ENCODE assay signal across 13 cellular contexts in the genomic region with DNA sequence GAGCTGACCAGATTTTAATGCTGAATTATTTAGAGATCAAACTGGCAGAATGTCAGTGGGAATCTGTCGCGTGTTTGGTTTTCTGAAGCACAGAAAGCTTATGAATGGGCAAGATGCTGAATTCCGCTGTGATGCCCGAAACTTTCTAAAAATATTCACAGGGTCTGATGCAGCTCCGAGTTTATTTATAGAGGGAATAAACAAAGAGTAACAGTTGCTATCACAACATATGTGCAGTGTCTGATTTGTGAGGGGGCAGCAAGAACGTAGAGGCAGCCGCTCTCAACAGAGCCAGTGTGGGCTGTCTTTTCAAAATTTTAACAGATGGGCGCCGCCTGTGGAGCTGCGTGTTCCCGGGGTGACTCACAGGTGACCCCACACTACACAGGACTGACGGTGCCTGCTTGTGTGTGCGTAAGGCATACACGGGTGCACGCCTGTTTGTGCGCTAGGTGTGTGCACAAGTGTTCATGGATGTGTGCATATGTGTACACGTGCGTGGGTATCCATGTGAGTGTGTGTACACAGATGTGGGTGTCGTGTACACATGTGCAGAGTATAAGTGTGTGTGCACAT.
DNase-seq lines count a peak whose midpoint lies in the region; ATAC-seq and TF ChIP-seq lines count a peak whose summit lies in the region.
"Had no signal": no experiment of that assay in that cellular context is flagged by ENCODE, and none has a peak within 500 bp of the region (broad histone marks: within the 10 kb centered on the region; RNA-seq: fewer than 3 reads in every experiment).

No MANE protein-coding gene starts in this region.

- H3K4me3 Mint-ChIP-seq in osteocyte (ENCODE audit: unreplicated experiment) = no peak overlapping the region

- peak; percentile 39 for DNase-seq in NCI-H2227 (lab: John Stamatoyannopoulos, UW; ENCODE audit: unreplicated experiment)
- no peak for DNase-seq in NCI-H2227 treated with DMSO at 0.1 percent for 48 hours (lab: John Stamatoyannopoulos, UW)
- peak; percentile 33 for DNase-seq in RPMI8226
- DNase-seq in left ventricle myocardium superior = no peak
- peak; percentile 63 for DNase-seq in osteocyte (ENCODE audit: extremely low spot score, unreplicated experiment)
- no peak for DNase-seq in stimulated activated CD4-positive, alpha-beta T cell treated with anti-CD3 and anti-CD28 coated beads, Interleukin-2, amount 100 ng/mL, for 48 hours
- DNase-seq in UCSD-AML1 (lab: John Stamatoyannopoulos, UW; ENCODE audit: unreplicated experiment) = no peak
- DNase-seq: C1 segment of cervical spinal cord, NCI-H1694 treated with DMSO at 0.1 percent for 48 hours, NCI-H2171, OCI-M1 had no signal

- no peak overlapping the region for H3K27ac Mint-ChIP-seq in osteocyte (ENCODE audit: unreplicated experiment)

- H3K4me1 Mint-ChIP-seq in osteocyte (ENCODE audit: unreplicated experiment) = no peaks in the 10 kb centered on the region

- TF ChIP-seq CTCF in osteocyte (IDR thresholded peaks at IDR 0.05) = no peak

- H3K9me3 Mint-ChIP-seq in osteocyte (ENCODE audit: unreplicated experiment) = peaks cover 19% of the 10 kb centered on the region

- no peaks in the 10 kb centered on the region for H3K36me3 Mint-ChIP-seq in osteocyte (ENCODE audit: unreplicated experiment)

- H3K27me3 Mint-ChIP-seq in osteocyte (ENCODE audit: unreplicated experiment) = peaks cover 4% of the 10 kb centered on the region

- ATAC-seq in left ventricle myocardium superior (peak; percentile 48), HG03521 (IDR thresholded peaks at IDR 0.05; ENCODE audit: unreplicated experiment) (no peak)
- ATAC-seq: HepG2 had no signal

- intact Hi-C loops in left ventricle myocardium superior (cut with micrococcal nuclease) = no loop called here

Comparison
In these comparisons a context has a peak if more than half of its experiments do, and no peak if none do; other contexts are left out.
1. DNase-seq: peak in NCI-H2227 (single experiment), RPMI8226 (single experiment) and osteocyte (single experiment); none in NCI-H2227 treated with DMSO at 0.1 percent for 48 hours (single experiment), left ventricle myocardium superior (single experiment), stimulated activated CD4-positive, alpha-beta T cell treated with anti-CD3 and anti-CD28 coated beads, Interleukin-2, amount 100 ng/mL, for 48 hours (0 of 2) and UCSD-AML1 (single experiment).